ENCODE assay signal across 9 cellular contexts in genomic region chr10:70558871-70559810, GRCh38. TPM values are rescaled to one million over a fixed set of nuclear protein-coding genes. Genes with fewer than 3 reads are reported as not detected.
DNase-seq lines count a peak whose midpoint lies in the region; ATAC-seq and TF ChIP-seq lines count a peak whose summit lies in the region.
"Had no signal": no experiment of that assay in that cellular context is flagged by ENCODE, and none has a peak within 500 bp of the region (broad histone marks: within the 10 kb centered on the region; RNA-seq: fewer than 3 reads in every experiment).

No MANE protein-coding gene starts in this region.

- peaks cover 21% of the 10 kb centered on the region for H3K4me1 Mint-ChIP-seq in activated naive CD8-positive, alpha-beta T cell treated with anti-CD3 and anti-CD28 coated beads for 36 hours

- DNase-seq in T follicular helper cell (ENCODE audit: low read depth) (peak; percentile 39), hepatocyte (ENCODE audit: low spot score) (peak; percentile 75), cortex of kidney (lab: John Stamatoyannopoulos, UW) (no peak), NCI-H1436 (lab: John Stamatoyannopoulos, UW) (no peak)
- DNase-seq in activated naive CD8-positive, alpha-beta T cell treated with anti-CD3 and anti-CD28 coated beads for 36 hours = peak; percentile 73
- DNase-seq in stimulated activated CD4-positive, alpha-beta T cell treated with anti-CD3 and anti-CD28 coated beads, Interleukin-15, amount 100 ng/mL, for 24 hours = peak; percentile 82

- H3K27me3 ChIP-seq in hepatocyte = no peaks in the 10 kb centered on the region

- no peaks in the 10 kb centered on the region for H4K20me1 ChIP-seq in hepatocyte (ENCODE audit: insufficient read depth, poor library complexity, severe bottlenecking)

- no peaks in the 10 kb centered on the region for H3K36me3 Mint-ChIP-seq in activated naive CD8-positive, alpha-beta T cell treated with anti-CD3 and anti-CD28 coated beads for 36 hours

- H3K4me3 Mint-ChIP-seq in activated naive CD8-positive, alpha-beta T cell treated with anti-CD3 and anti-CD28 coated beads for 36 hours = peak overlapping the region; percentile 73

- H3K27me3 Mint-ChIP-seq in activated naive CD8-positive, alpha-beta T cell treated with anti-CD3 and anti-CD28 coated beads for 36 hours = no peaks in the 10 kb centered on the region

- no peak overlapping the region for H2AFZ ChIP-seq in hepatocyte

- no peaks in the 10 kb centered on the region for H3K79me2 ChIP-seq in hepatocyte

- H3K4me2 ChIP-seq in hepatocyte = peak overlapping the region; percentile 66

- peak; percentile 82 for ATAC-seq in GM18498 (IDR thresholded peaks at IDR 0.05; ENCODE audit: unreplicated experiment)
- ATAC-seq in HG03342 (IDR thresholded peaks at IDR 0.05; ENCODE audit: unreplicated experiment) = peak; percentile 70

- H3K4me3 ChIP-seq in hepatocyte = no peak overlapping the region

- peak; percentile 58 for TF ChIP-seq CTCF in hepatocyte (IDR thresholded peaks at IDR 0.05; ENCODE audit: poor library complexity)

- no peaks in the 10 kb centered on the region for H3K9me2 ChIP-seq in hepatocyte (replicated peaks; ENCODE audit: insufficient read depth)

- H3K27ac Mint-ChIP-seq in activated naive CD8-positive, alpha-beta T cell treated with anti-CD3 and anti-CD28 coated beads for 36 hours = peak overlapping the region; percentile 71

- H3K36me3 ChIP-seq in hepatocyte (replicated peaks; ENCODE audit: insufficient read depth, low read depth) = no peaks in the 10 kb centered on the region

- peak overlapping the region; percentile 4 for H3K27ac ChIP-seq in hepatocyte

- peaks cover 15% of the 10 kb centered on the region for H3K4me1 ChIP-seq in hepatocyte (ENCODE audit: insufficient read depth)

- H3K9me3 Mint-ChIP-seq in activated naive CD8-positive, alpha-beta T cell treated with anti-CD3 and anti-CD28 coated beads for 36 hours = no peaks in the 10 kb centered on the region

- 46% methylated on average over 17 of the region's 20 CpGs for WGBS in hepatocyte (ENCODE audit: low lambda C conversion rate, missing lambda C conversion rate)

- no peaks in the 10 kb centered on the region for H3K9me3 ChIP-seq in hepatocyte (ENCODE audit: low read depth)

RNA-seq across cellular contexts. Expression of gene PRF1, which starts 43.4 kb away (rescaled TPM):
- total RNA-seq in activated naive CD8-positive, alpha-beta T cell treated with anti-CD3 and anti-CD28 coated beads for 36 hours = 10 to 100 TPM; 44.7 to 46.9 TPM
- total RNA-seq in hepatocyte = not detected in 2 replicates
- polyA plus RNA-seq in hepatocyte = 0.39 TPM in 1 of 2 replicates, not detected in the other
- total RNA-seq: glomerular endothelial cell had no signal

Comparison
In these comparisons a context has a peak if more than half of its experiments do, and no peak if none do; other contexts are left out.
1. DNase-seq: peak in T follicular helper cell (single experiment), activated naive CD8-positive, alpha-beta T cell treated with anti-CD3 and anti-CD28 coated beads for 36 hours (single experiment), hepatocyte (single experiment) and stimulated activated CD4-positive, alpha-beta T cell treated with anti-CD3 and anti-CD28 coated beads, Interleukin-15, amount 100 ng/mL, for 24 hours (single experiment); none in cortex of kidney (single experiment) and NCI-H1436 (single experiment).
2. RNA of gene PRF1, which starts 43.4 kb away (total RNA-seq): 44.7 to 46.9 TPM in activated naive CD8-positive, alpha-beta T cell treated with anti-CD3 and anti-CD28 coated beads for 36 hours; not detected in hepatocyte; every median in the first group is over 10 times any median in the second.